In the genomic region with DNA sequence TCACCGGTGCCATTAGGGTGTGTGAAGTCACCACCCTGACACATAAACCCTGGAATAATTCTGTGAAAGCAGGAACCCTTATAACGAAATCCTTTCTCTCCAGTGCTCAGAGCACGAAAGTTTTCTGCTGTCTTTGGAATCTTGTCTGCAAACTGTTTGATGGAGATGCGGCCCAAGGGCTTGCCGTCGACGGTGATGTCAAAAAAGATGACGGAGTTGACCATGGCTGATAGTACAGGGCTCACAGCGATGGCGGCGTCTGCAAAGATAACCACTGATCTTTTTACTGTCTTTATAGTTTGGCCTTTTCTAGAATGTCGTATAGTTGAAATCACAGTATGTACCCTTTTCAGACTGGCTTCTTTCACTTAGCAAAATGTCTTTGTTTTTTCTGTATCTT, we compare ENCODE assay signal across 7 cellular contexts. TPM values are rescaled to one million over a fixed set of nuclear protein-coding genes. Genes with fewer than 3 reads are reported as not detected.
"Had no signal": no experiment of that assay in that cellular context is flagged by ENCODE, and none has a peak within 500 bp of the region (broad histone marks: within the 10 kb centered on the region; RNA-seq: fewer than 3 reads in every experiment).

A gene (minus strand): TSS at position 274 of the 400 bp plus-strand sequence. CDS start 50 bp downstream, at position 224.

RNA-seq across cellular contexts. Expression of the gene that starts here (rescaled TPM):
- total RNA-seq: adrenal gland, body of pancreas, chondrocyte, dermis blood vessel endothelial cell, epithelial cell of proximal tubule, esophagus mucosa had no signal
- polyA plus RNA-seq: aorta had no signal
